In genomic region chr17:7295230-7296180, GRCh38 we compare ENCODE assay signal across 8 cellular contexts. TPM values are rescaled to one million over a fixed set of nuclear protein-coding genes. Genes with fewer than 3 reads are reported as not detected.
A peak's percentile ranks its signal among the peaks of the same experiment; 100 is the strongest.
DNase-seq lines count a peak whose midpoint lies in the region; ATAC-seq, FAIRE-seq and TF ChIP-seq lines count a peak whose summit lies in the region.

No MANE protein-coding gene starts in this region.

- H3K27ac ChIP-seq in DOHH2 (ENCODE audit: low read depth, low read length): no peak overlapping the region
- H3K27ac ChIP-seq in endothelial cell of umbilical vein (ENCODE audit: insufficient read depth, low read depth, low read length): no peak overlapping the region
- peak overlapping the region; percentile 5 to 25 for H3K27ac ChIP-seq in prostate gland

- no TSS peak for BruUV-seq in endothelial cell of umbilical vein (replicated peaks; lab: Mats Ljungman, UMichigan)

- DNase-seq in NCI-H1930 (lab: John Stamatoyannopoulos, UW) (peak; percentile 19 to 33), endothelial cell of umbilical vein (ENCODE audit: low read depth, low spot score) (no peak), prostate gland (ENCODE audit: low spot score) (no peak), NCI-H774 (lab: John Stamatoyannopoulos, UW) (no peak)
- DNase-seq in activated effector memory CD4-positive, alpha-beta T cell treated with anti-CD3 and anti-CD28 coated beads, Interleukin-2, amount 50 U/mL, for 16 hours: no peak

- TF ChIP-seq POLR2A in endothelial cell of umbilical vein (IDR thresholded peaks at IDR 0.05; ENCODE audit: low read depth, low read length): no peak
- no peak for TF ChIP-seq POLR2A in prostate gland (IDR thresholded peaks at IDR 0.05)

- peaks cover 23% of the 10 kb centered on the region for H3K4me1 ChIP-seq in DOHH2 (ENCODE audit: control insufficient read depth, low read length)
- H3K4me1 ChIP-seq in endothelial cell of umbilical vein (ENCODE audit: control insufficient read depth, extremely low read depth, insufficient read depth, low read length): peaks cover 8% of the 10 kb centered on the region
- peaks cover 13% of the 10 kb centered on the region for H3K4me1 ChIP-seq in prostate gland (replicated peaks)

- no peaks in the 10 kb centered on the region for H4K20me1 ChIP-seq in DOHH2 (ENCODE audit: control insufficient read depth, insufficient read depth, low read depth, low read length)
- H4K20me1 ChIP-seq in endothelial cell of umbilical vein (replicated peaks; ENCODE audit: control insufficient read depth, extremely low read depth, insufficient read depth, low read length): no peaks in the 10 kb centered on the region

- H3K9me3 ChIP-seq in DOHH2 (ENCODE audit: control insufficient read depth, insufficient read depth, low read length) (no peaks in the 10 kb centered on the region), endothelial cell of umbilical vein (replicated peaks; ENCODE audit: control insufficient read depth, insufficient read depth, low read length) (no peaks in the 10 kb centered on the region), prostate gland (no peaks in the 10 kb centered on the region)

- no peaks in the 10 kb centered on the region for H3K9me1 ChIP-seq in endothelial cell of umbilical vein (replicated peaks; ENCODE audit: control insufficient read depth, extremely low read depth, insufficient read depth, low read length)

- peaks cover 36% of the 10 kb centered on the region for H3K27me3 ChIP-seq in DOHH2 (ENCODE audit: control insufficient read depth, low read length)
- peaks cover 16 to 26% of the 10 kb centered on the region in 2 experiments for H3K27me3 ChIP-seq in endothelial cell of umbilical vein (ENCODE audit: control insufficient read depth in 2 of 2, insufficient read depth in 2 of 2, low read length in 2 of 2)
- no peaks in the 10 kb centered on the region for H3K27me3 ChIP-seq in prostate gland (replicated peaks; ENCODE audit: insufficient read depth)

- peak overlapping the region; percentile 89 for H3K4me2 ChIP-seq in DOHH2 (ENCODE audit: low read length)
- H3K4me2 ChIP-seq in endothelial cell of umbilical vein (ENCODE audit: insufficient read depth, low read length): no peak overlapping the region

- no peaks in the 10 kb centered on the region for H3K79me2 ChIP-seq in DOHH2 (ENCODE audit: control insufficient read depth, low read length)
- no peaks in the 10 kb centered on the region for H3K79me2 ChIP-seq in endothelial cell of umbilical vein (ENCODE audit: control insufficient read depth, insufficient read depth, low read length)

- POLR2A ChIA-PET in endothelial cell of umbilical vein (lab: Charles Lee): no interaction called here

- TF ChIP-seq CTCF in DOHH2 (IDR thresholded peaks at IDR 0.05; ENCODE audit: low read depth, low read length, poor library complexity, severe bottlenecking) (no peak), endothelial cell of umbilical vein (IDR thresholded peaks at IDR 0.05; ENCODE audit: extremely low read depth in 1 of 2, insufficient read depth in 1 of 2, low read depth in 1 of 2, low read length in 2 of 2) (no peak), prostate gland (IDR thresholded peaks at IDR 0.05) (no peak)

- peak overlapping the region; percentile 46 for H2AFZ ChIP-seq in endothelial cell of umbilical vein (ENCODE audit: low read depth, low read length)

- WGBS in prostate gland: 54% methylated on average over 42 of the region's 42 CpGs

- H3K4me3 ChIP-seq in DOHH2 (ENCODE audit: low read length): peak overlapping the region; percentile 69
- H3K4me3 ChIP-seq in endothelial cell of umbilical vein (replicated peaks in 1 of 3; ENCODE audit: insufficient read depth in 1 of 3, low read depth in 1 of 3, low read length in 3 of 3): no peak overlapping the region
- H3K4me3 ChIP-seq in prostate gland: peak overlapping the region in 1 of 2 donors; percentile 3

- CTCF ChIA-PET in endothelial cell of umbilical vein (lab: Charles Lee): interaction anchor here (0.7 to 3.6 kb wide), 36 partner anchors 9 to 385 kb away, joined by 3 to 170 read pairs (median 5); partner anchors contain the start of genes ACADVL, ACAP1, CTDNEP1 and DLG4

- FAIRE-seq in endothelial cell of umbilical vein (lab: Jason Lieb, UNC): no peak

- no peaks in the 10 kb centered on the region for H3K36me3 ChIP-seq in DOHH2 (ENCODE audit: control insufficient read depth, low read length)
- no peaks in the 10 kb centered on the region for H3K36me3 ChIP-seq in endothelial cell of umbilical vein (ENCODE audit: control insufficient read depth in 2 of 2, extremely low read depth in 1 of 2, insufficient read depth in 2 of 2, low read length in 2 of 2)
- no peaks in the 10 kb centered on the region for H3K36me3 ChIP-seq in prostate gland

- dilution Hi-C loops in endothelial cell of umbilical vein (cut with MboI; ENCODE audit: extremely low pct_ligation_motif_present, low sequenced_read_pairs): no loop called here

- no peak overlapping the region for H3K9ac ChIP-seq in endothelial cell of umbilical vein (replicated peaks; ENCODE audit: extremely low read depth, insufficient read depth, low read length)

- no peaks in the 10 kb centered on the region for H3K9me2 ChIP-seq in DOHH2 (replicated peaks; ENCODE audit: control insufficient read depth, low read length)

- no peak for ATAC-seq in HG03378 (IDR thresholded peaks at IDR 0.05; ENCODE audit: unreplicated experiment)
- ATAC-seq in GM19035 (IDR thresholded peaks at IDR 0.05; ENCODE audit: unreplicated experiment): no peak

- H3F3A ChIP-seq in DOHH2 (ENCODE audit: control insufficient read depth, insufficient read depth): 0 out of 2 replicates have a peak, but pooled peaks cover 2% of the 10 kb centered on the region

- intact Hi-C loops in endothelial cell of umbilical vein (cut with micrococcal nuclease) (loop anchor here (1.0 to 5.0 kb wide), 6 partner anchors 15 to 250 kb away; partner anchors contain the start of gene ELP5), prostate gland (cut with DNase I) (loop anchor here (1.0 kb wide), 1 partner anchor 15 kb away; no protein-coding TSS in a partner anchor)

TF ChIP-seq in endothelial cell of umbilical vein, 7 proteins besides CTCF, POLR2A, EP300 and RAD21:
- TF ChIP-seq EZH2 (IDR thresholded peaks at IDR 0.05; ENCODE audit: borderline replicate concordance, low read depth, low read length, severe bottlenecking) (peak; percentile 22), POLR2AphosphoS5 (IDR thresholded peaks at IDR 0.05; ENCODE audit: insufficient read depth, low read depth, low read length) (no peak)

RNA-seq across cellular contexts. Expression of gene YBX2, which starts 1.1 kb away (rescaled TPM):
- 0.31 TPM in 1 of 2 replicates, not detected in the other for total RNA-seq in endothelial cell of umbilical vein
- 0.15 and 0.18 TPM in 2 replicates for polyA plus RNA-seq in endothelial cell of umbilical vein
- polyA plus RNA-seq in endothelial cell of umbilical vein (2011; cell fraction: cytosol; rRNA removed): 0.03 and 0.04 TPM in 2 replicates
- polyA plus RNA-seq in endothelial cell of umbilical vein (2011; cell fraction: nucleus; rRNA removed): 0.20 and 0.29 TPM in 2 replicates
- 0.11 and 0.29 TPM in 2 replicates for polyA plus RNA-seq in endothelial cell of umbilical vein (2012)
- polyA minus RNA-seq in endothelial cell of umbilical vein: not detected in 2 replicates
- not detected for polyA minus RNA-seq in endothelial cell of umbilical vein (2011; cell fraction: cytosol; rRNA and poly(A)+ RNA removed)
- polyA minus RNA-seq in endothelial cell of umbilical vein (2011; cell fraction: nucleus; rRNA and poly(A)+ RNA removed): not detected in 2 replicates
- 10 to 100 TPM in 1 of 2 donors, under 1 TPM in 1; 0.64 to 49.1 TPM for total RNA-seq in prostate gland

RNA-seq across cellular contexts. Expression of gene EIF5A, which starts 11.9 kb away (rescaled TPM):
- total RNA-seq in endothelial cell of umbilical vein (847 and 859 TPM in 2 replicates), prostate gland (100 to 1,000 TPM; 172 to 195 TPM)
- polyA plus RNA-seq in endothelial cell of umbilical vein: 650 and 689 TPM in 2 replicates
- polyA plus RNA-seq in endothelial cell of umbilical vein (2011; cell fraction: cytosol; rRNA removed): 764 and 866 TPM in 2 replicates
- polyA plus RNA-seq in endothelial cell of umbilical vein (2011; cell fraction: nucleus; rRNA removed): 384 and 464 TPM in 2 replicates
- 811 and 879 TPM in 2 replicates for polyA plus RNA-seq in endothelial cell of umbilical vein (2012)
- polyA minus RNA-seq in endothelial cell of umbilical vein: 616 and 772 TPM in 2 replicates
- 697 TPM for polyA minus RNA-seq in endothelial cell of umbilical vein (2011; cell fraction: cytosol; rRNA and poly(A)+ RNA removed)
- polyA minus RNA-seq in endothelial cell of umbilical vein (2011; cell fraction: nucleus; rRNA and poly(A)+ RNA removed): 124 and 157 TPM in 2 replicates

RNA-seq across cellular contexts. Expression of gene SLC2A4, which starts 14.0 kb away (rescaled TPM):
- total RNA-seq in endothelial cell of umbilical vein: 0.23 TPM in 1 of 2 replicates, not detected in the other
- 0.12 and 0.18 TPM in 2 replicates for polyA plus RNA-seq in endothelial cell of umbilical vein
- 0.08 and 0.13 TPM in 2 replicates for polyA plus RNA-seq in endothelial cell of umbilical vein (2011; cell fraction: cytosol; rRNA removed)
- 0.25 and 0.32 TPM in 2 replicates for polyA plus RNA-seq in endothelial cell of umbilical vein (2011; cell fraction: nucleus; rRNA removed)
- polyA plus RNA-seq in endothelial cell of umbilical vein (2012): 0.09 and 0.11 TPM in 2 replicates
- 0.12 TPM in 1 of 2 replicates, not detected in the other for polyA minus RNA-seq in endothelial cell of umbilical vein
- 0.31 TPM for polyA minus RNA-seq in endothelial cell of umbilical vein (2011; cell fraction: cytosol; rRNA and poly(A)+ RNA removed)
- 0.14 TPM in 1 of 2 replicates, not detected in the other for polyA minus RNA-seq in endothelial cell of umbilical vein (2011; cell fraction: nucleus; rRNA and poly(A)+ RNA removed)
- 10 to 100 TPM; 13.8 to 27.4 TPM for total RNA-seq in prostate gland

RNA-seq across cellular contexts. Expression of gene GPS2, which starts 19.7 kb away (rescaled TPM):
- total RNA-seq in endothelial cell of umbilical vein: 51.6 and 61.3 TPM in 2 replicates
- polyA plus RNA-seq in endothelial cell of umbilical vein: 132 and 169 TPM in 2 replicates
- polyA plus RNA-seq in endothelial cell of umbilical vein (2011; cell fraction: cytosol; rRNA removed): 66.4 and 66.8 TPM in 2 replicates
- polyA plus RNA-seq in endothelial cell of umbilical vein (2011; cell fraction: nucleus; rRNA removed): 147 and 155 TPM in 2 replicates
- polyA plus RNA-seq in endothelial cell of umbilical vein (2012): 41.6 and 49.6 TPM in 2 replicates
- 36.4 and 58.1 TPM in 2 replicates for polyA minus RNA-seq in endothelial cell of umbilical vein
- polyA minus RNA-seq in endothelial cell of umbilical vein (2011; cell fraction: cytosol; rRNA and poly(A)+ RNA removed): 35.6 TPM
- 25.4 and 30.0 TPM in 2 replicates for polyA minus RNA-seq in endothelial cell of umbilical vein (2011; cell fraction: nucleus; rRNA and poly(A)+ RNA removed)
- total RNA-seq in prostate gland: 100 to 1,000 TPM in 1 of 2 donors, 10 to 100 TPM in 1; 88.4 to 140 TPM

RNA-seq across cellular contexts. Expression of gene CLDN7, which starts 33.2 kb away (rescaled TPM):
- 25.4 and 27.9 TPM in 2 replicates for total RNA-seq in endothelial cell of umbilical vein
- polyA plus RNA-seq in endothelial cell of umbilical vein: 24.9 and 25.7 TPM in 2 replicates
- polyA plus RNA-seq in endothelial cell of umbilical vein (2011; cell fraction: cytosol; rRNA removed): 19.5 and 19.6 TPM in 2 replicates
- 112 and 119 TPM in 2 replicates for polyA plus RNA-seq in endothelial cell of umbilical vein (2011; cell fraction: nucleus; rRNA removed)
- 33.4 and 61.0 TPM in 2 replicates for polyA plus RNA-seq in endothelial cell of umbilical vein (2012)
- 17.5 and 21.8 TPM in 2 replicates for polyA minus RNA-seq in endothelial cell of umbilical vein
- 7.2 TPM for polyA minus RNA-seq in endothelial cell of umbilical vein (2011; cell fraction: cytosol; rRNA and poly(A)+ RNA removed)
- polyA minus RNA-seq in endothelial cell of umbilical vein (2011; cell fraction: nucleus; rRNA and poly(A)+ RNA removed): 10.0 and 14.1 TPM in 2 replicates
- total RNA-seq in prostate gland: 10 to 100 TPM; 42.0 to 45.8 TPM

Comparison
In these comparisons a context has a peak if more than half of its experiments do, and no peak if none do; other contexts are left out.
1. H3K27ac ChIP-seq: peak in prostate gland (2 of 2); none in DOHH2 (single experiment) and endothelial cell of umbilical vein (single experiment).
2. DNase-seq: peak in NCI-H1930 (2 of 2); none in endothelial cell of umbilical vein (single experiment), prostate gland (single experiment), NCI-H774 (single experiment) and activated effector memory CD4-positive, alpha-beta T cell treated with anti-CD3 and anti-CD28 coated beads, Interleukin-2, amount 50 U/mL, for 16 hours (single experiment).
3. RNA of gene SLC2A4, which starts 14.0 kb away (total RNA-seq): 13.8 to 27.4 TPM in prostate gland; 0.23 TPM in endothelial cell of umbilical vein; every median in the first group is over 10 times any median in the second.